22 cellular contexts compared by ENCODE assay signal in genomic region chr16:2713523-2713922, GRCh38.
"Had no signal": no experiment of that assay in that cellular context is flagged by ENCODE, and none has a peak within 500 bp of the region (broad histone marks: within the 10 kb centered on the region; RNA-seq: fewer than 3 reads in every experiment).

No MANE protein-coding gene starts in this region.

- H3K36me3 Mint-ChIP-seq: natural killer cell, WTC11 had no signal

- H3K27ac Mint-ChIP-seq: activated naive CD4-positive, alpha-beta T cell treated with anti-CD3 and anti-CD28 coated beads for 36 hours; activated T-cell treated with anti-CD3 and anti-CD28 coated beads, Interleukin-2, amount 50 U/mL, for 24 hours; immature natural killer cell; natural killer cell; WTC11 had no signal

- H3K27me3 ChIP-seq: body of pancreas, cardiac muscle cell, hepatocyte, ovary had no signal

- DNase-seq: activated naive CD4-positive, alpha-beta T cell treated with anti-CD3 and anti-CD28 coated beads for 36 hours; activated T-cell treated with anti-CD3 and anti-CD28 coated beads, Interleukin-2, amount 50 U/mL, for 24 hours; anterior cingulate cortex; body of pancreas; effector CD4-positive, alpha-beta T cell; glutamatergic neuron; immature natural killer cell; kidney glomerular epithelial cell; left ventricle myocardium inferior; mammary epithelial cell; midbrain; natural killer cell; ovary; stimulated activated CD4-positive, alpha-beta T cell treated with anti-CD3 and anti-CD28 coated beads, Interleukin-4, amount 100 ng/mL, for 4 hours; stomach; T-helper 1 cell had no signal

- H3K4me3 Mint-ChIP-seq: activated naive CD4-positive, alpha-beta T cell treated with anti-CD3 and anti-CD28 coated beads for 36 hours; activated T-cell treated with anti-CD3 and anti-CD28 coated beads, Interleukin-2, amount 50 U/mL, for 24 hours; immature natural killer cell; natural killer cell; WTC11 had no signal

- H3K4me3 ChIP-seq: body of pancreas, cardiac muscle cell, hepatocyte, left ventricle myocardium inferior, ovary, prostate gland, stomach, suprapubic skin, tibial nerve had no signal

- H3K9me3 ChIP-seq: body of pancreas, left ventricle myocardium inferior, ovary, prostate gland, stomach, suprapubic skin, tibial nerve had no signal

- H3K36me3 ChIP-seq: cardiac muscle cell, ovary, prostate gland had no signal

- H3K27ac ChIP-seq: body of pancreas, cardiac muscle cell, hepatocyte, left ventricle myocardium inferior, ovary, prostate gland, stomach, suprapubic skin, tibial nerve had no signal

- H3K4me1 ChIP-seq: prostate gland had no signal

- ATAC-seq: body of pancreas, natural killer cell, WTC11 had no signal

- H3K9me3 Mint-ChIP-seq: activated naive CD4-positive, alpha-beta T cell treated with anti-CD3 and anti-CD28 coated beads for 36 hours; activated T-cell treated with anti-CD3 and anti-CD28 coated beads, Interleukin-2, amount 50 U/mL, for 24 hours; immature natural killer cell; natural killer cell; WTC11 had no signal
